18 cellular contexts compared by ENCODE assay signal in genomic region chr12:53825246-53826081, GRCh38.
DNase-seq lines count a peak whose midpoint lies in the region; ATAC-seq, FAIRE-seq and TF ChIP-seq lines count a peak whose summit lies in the region.
"Had no signal": no experiment of that assay in that cellular context is flagged by ENCODE, and none has a peak within 500 bp of the region (broad histone marks: within the 10 kb centered on the region; RNA-seq: fewer than 3 reads in every experiment).

No MANE protein-coding gene starts in this region.

- H3K27ac ChIP-seq in uterus: no peak overlapping the region
- H3K27ac ChIP-seq: adrenal gland, esophagus squamous epithelium had no signal

- H3K4me3 ChIP-seq in uterus: no peak overlapping the region
- H3K4me3 ChIP-seq: adrenal gland, esophagus squamous epithelium, GM23338 had no signal

- TF ChIP-seq POLR2A in uterus (IDR thresholded peaks at IDR 0.05): no peak

- H3K4me1 ChIP-seq in uterus: no peaks in the 10 kb centered on the region
- H3K4me1 ChIP-seq: adrenal gland, esophagus squamous epithelium had no signal

- DNase-seq in DMS153 (lab: John Stamatoyannopoulos, UW) (peak; percentile 1), DMS153 treated with DMSO at 0.1 percent for 48 hours (lab: John Stamatoyannopoulos, UW; ENCODE audit: unreplicated experiment) (no peak), NCI-H774 (lab: John Stamatoyannopoulos, UW) (peak; percentile 60), fibroblast of gingiva (ENCODE audit: low read depth) (peak; percentile 8), urothelium cell line (ENCODE audit: low spot score) (peak; percentile 40), glomerular visceral epithelial cell (ENCODE audit: extremely low spot score) (no peak), uterus (no peak)
- DNase-seq: 8988T; activated CD4-positive, alpha-beta T cell treated with anti-CD3 and anti-CD28 coated beads, Interleukin-2, amount 10 ng/mL, durations not matched to agents 24 days and 14 days; adrenal gland; CD8-positive, alpha-beta memory T cell; cortex of kidney; esophagus squamous epithelium; mesendoderm; NCI-H1048; stimulated activated naive CD4-positive, alpha-beta T cell treated with Interleukin-2 at 50 U/mL for 16 hours had no signal

- no peak for FAIRE-seq in urothelium cell line (lab: Jason Lieb, UNC)

- no peaks in the 10 kb centered on the region for H3K9me3 ChIP-seq in uterus
- H3K9me3 ChIP-seq: adrenal gland, esophagus squamous epithelium had no signal

- H3K36me3 ChIP-seq in uterus: no peaks in the 10 kb centered on the region
- H3K36me3 ChIP-seq: adrenal gland, esophagus squamous epithelium had no signal

- no peak for TF ChIP-seq CTCF in uterus (IDR thresholded peaks at IDR 0.05)

- intact Hi-C loops in uterus (cut with DNase I; ENCODE audit: low total_unique reads): no loop called here

- no peaks in the 10 kb centered on the region for H3K27me3 ChIP-seq in uterus

- no peak for ATAC-seq in HG02870 (IDR thresholded peaks at IDR 0.05; ENCODE audit: unreplicated experiment)
- ATAC-seq: GM23338 had no signal

Comparison
In these comparisons a context has a peak if more than half of its experiments do, and no peak if none do; other contexts are left out.
1. DNase-seq: peak in DMS153 (single experiment), NCI-H774 (single experiment), fibroblast of gingiva (single experiment) and urothelium cell line (single experiment); none in DMS153 treated with DMSO at 0.1 percent for 48 hours (single experiment), glomerular visceral epithelial cell (single experiment) and uterus (0 of 2).